ENCODE assay signal across 9 cellular contexts in genomic region chr19:18328340-18329034, GRCh38. TPM values are rescaled to one million over a fixed set of nuclear protein-coding genes. Genes with fewer than 3 reads are reported as not detected.
DNase-seq lines count a peak whose midpoint lies in the region; ATAC-seq, FAIRE-seq and TF ChIP-seq lines count a peak whose summit lies in the region.
"Had no signal": no experiment of that assay in that cellular context is flagged by ENCODE, and none has a peak within 500 bp of the region (broad histone marks: within the 10 kb centered on the region; RNA-seq: fewer than 3 reads in every experiment).

No MANE protein-coding gene starts in this region.

- peak overlapping the region; percentile 78 for H3K4me2 ChIP-seq in keratinocyte (ENCODE audit: control insufficient read depth, extremely low read depth, insufficient read depth, low read depth, low read length)

- no peaks in the 10 kb centered on the region for H3K36me3 ChIP-seq in keratinocyte (ENCODE audit: control insufficient read depth in 2 of 2, extremely low read depth in 1 of 2, insufficient read depth in 2 of 2, low read length in 2 of 2)

- peak overlapping the region; percentile 69 for H2AFZ ChIP-seq in keratinocyte (ENCODE audit: control insufficient read depth, low read length)

- peak; percentile 99 for FAIRE-seq in keratinocyte (lab: Jason Lieb, UNC)

- H3K4me1 ChIP-seq in keratinocyte (ENCODE audit: control insufficient read depth, extremely low read depth, insufficient read depth, low read length), result peaks cover 18% of the 10 kb centered on the region

- H3K79me2 ChIP-seq in keratinocyte (ENCODE audit: control insufficient read depth, insufficient read depth, low read length), result no peaks in the 10 kb centered on the region

- H3K27me3 ChIP-seq in keratinocyte (ENCODE audit: control insufficient read depth, extremely low read depth, insufficient read depth, low read length), result no peaks in the 10 kb centered on the region

- dilution Hi-C loops in keratinocyte (cut with MboI; ENCODE audit: extremely low pct_ligation_motif_present, low sequenced_read_pairs), result no loop called here

- peak overlapping the region; percentile 11 for H3K27ac ChIP-seq in keratinocyte (ENCODE audit: control insufficient read depth, insufficient read depth, low read length)

- no peaks in the 10 kb centered on the region for H3K9me1 ChIP-seq in keratinocyte (ENCODE audit: control insufficient read depth, extremely low read depth, insufficient read depth, low read length)

- peak; percentile 81 for ATAC-seq in GM18870 (IDR thresholded peaks at IDR 0.05; ENCODE audit: unreplicated experiment)
- peak; percentile 89 for ATAC-seq in HG03342 (IDR thresholded peaks at IDR 0.05; ENCODE audit: unreplicated experiment)

- peak overlapping the region; percentile 41 to 69 (median 48) for H3K4me3 ChIP-seq in keratinocyte (ENCODE audit: control insufficient read depth in 2 of 3, extremely low read depth in 1 of 3, insufficient read depth in 2 of 3, low read depth in 1 of 3, low read length in 3 of 3)

- TF ChIP-seq CTCF in keratinocyte (optimal IDR thresholded peaks at IDR 0.05 in 1 of 3, IDR thresholded peaks at IDR 0.05 in 1 of 3, conservative IDR thresholded peaks at IDR 0.05 in 1 of 3; ENCODE audit: extremely low read depth in 1 of 3, insufficient read depth in 2 of 3, low read length in 3 of 3), result peak; percentile 71 to 97 (median 81)

- H4K20me1 ChIP-seq in keratinocyte (ENCODE audit: control insufficient read depth, extremely low read depth, insufficient read depth, low read length), result no peaks in the 10 kb centered on the region

- H3K9ac ChIP-seq in keratinocyte (ENCODE audit: control insufficient read depth, extremely low read depth, insufficient read depth, low read length), result peak overlapping the region; percentile 17

- no peaks in the 10 kb centered on the region for H3K9me3 ChIP-seq in keratinocyte (ENCODE audit: control insufficient read depth, low read depth, low read length)

- DNase-seq in AG08395 (ENCODE audit: low spot score), result peak; percentile 100
- peak; percentile 91 for DNase-seq in NCI-H345 (lab: John Stamatoyannopoulos, UW)
- DNase-seq in activated CD4-positive, CD25-positive, alpha-beta regulatory T cell (lab: John Stamatoyannopoulos, UW), result peak; percentile 59 to 70 (median 65)
- peak; percentile 99 for DNase-seq in cerebellum (ENCODE audit: low spot score)
- DNase-seq in keratinocyte (ENCODE audit: low read depth, low spot score), result peak; percentile 73
- peak; percentile 90 for DNase-seq in stimulated activated CD4-positive, alpha-beta T cell treated with anti-CD3 and anti-CD28 coated beads, Interleukin-15, amount 100 ng/mL, for 24 hours

RNA-seq across cellular contexts. Expression of gene LSM4, which starts 5.6 kb away (rescaled TPM):
- total RNA-seq in cerebellum, result 55.1 TPM
- 150 to 170 TPM (median 162 TPM) in 3 replicates for polyA plus RNA-seq in keratinocyte
- polyA plus RNA-seq in keratinocyte (2011; ENCODE audit: low read depth), result 50.4 TPM
- polyA plus RNA-seq in keratinocyte (2011; cell fraction: cytosol; rRNA removed), result 74.7 and 141 TPM in 2 replicates
- polyA plus RNA-seq in keratinocyte (2011; cell fraction: nucleus; rRNA removed), result 41.7 and 45.2 TPM in 2 replicates
- 86.5 and 186 TPM in 2 replicates for polyA plus RNA-seq in keratinocyte (2012; ENCODE audit: low replicate concordance)
- polyA minus RNA-seq in keratinocyte, result 30.7 to 49.0 TPM (median 33.8 TPM) in 3 replicates
- polyA minus RNA-seq in keratinocyte (2011; cell fraction: cytosol; rRNA and poly(A)+ RNA removed), result 109 TPM
- polyA minus RNA-seq in keratinocyte (2011; cell fraction: nucleus; rRNA and poly(A)+ RNA removed), result 16.4 and 21.7 TPM in 2 replicates

RNA-seq across cellular contexts. Expression of gene PGPEP1, which starts 11.9 kb away (rescaled TPM):
- 13.4 TPM for total RNA-seq in cerebellum
- polyA plus RNA-seq in keratinocyte, result 4.8 to 5.8 TPM (median 5.6 TPM) in 3 replicates
- 1.3 TPM for polyA plus RNA-seq in keratinocyte (2011; ENCODE audit: low read depth)
- polyA plus RNA-seq in keratinocyte (2011; cell fraction: cytosol; rRNA removed), result 4.0 and 4.4 TPM in 2 replicates
- 9.2 and 10.9 TPM in 2 replicates for polyA plus RNA-seq in keratinocyte (2011; cell fraction: nucleus; rRNA removed)
- 4.5 and 4.8 TPM in 2 replicates for polyA plus RNA-seq in keratinocyte (2012; ENCODE audit: low replicate concordance)
- 8.9 to 13.1 TPM (median 11.7 TPM) in 3 replicates for polyA minus RNA-seq in keratinocyte
- 7.5 TPM for polyA minus RNA-seq in keratinocyte (2011; cell fraction: cytosol; rRNA and poly(A)+ RNA removed)
- polyA minus RNA-seq in keratinocyte (2011; cell fraction: nucleus; rRNA and poly(A)+ RNA removed), result 6.7 and 7.3 TPM in 2 replicates

RNA-seq across cellular contexts. Expression of gene JUND, which starts 47.1 kb away (rescaled TPM):
- total RNA-seq in cerebellum, result 60.1 TPM
- polyA plus RNA-seq in keratinocyte, result 17.2 to 36.7 TPM (median 20.7 TPM) in 3 replicates
- 36.2 TPM for polyA plus RNA-seq in keratinocyte (2011; ENCODE audit: low read depth)
- 13.4 and 56.6 TPM in 2 replicates for polyA plus RNA-seq in keratinocyte (2011; cell fraction: cytosol; rRNA removed)
- polyA plus RNA-seq in keratinocyte (2011; cell fraction: nucleus; rRNA removed), result 31.1 and 77.4 TPM in 2 replicates
- polyA plus RNA-seq in keratinocyte (2012; ENCODE audit: low replicate concordance), result 25.3 and 35.2 TPM in 2 replicates
- 8.8 to 21.5 TPM (median 11.9 TPM) in 3 replicates for polyA minus RNA-seq in keratinocyte
- polyA minus RNA-seq in keratinocyte (2011; cell fraction: cytosol; rRNA and poly(A)+ RNA removed), result 116 TPM
- polyA minus RNA-seq in keratinocyte (2011; cell fraction: nucleus; rRNA and poly(A)+ RNA removed), result 81.8 and 91.2 TPM in 2 replicates

RNA-seq across cellular contexts. Expression of gene IQCN, which starts 54.2 kb away (rescaled TPM):
- total RNA-seq in cerebellum, result 2.9 TPM
- polyA plus RNA-seq in keratinocyte, result 0.02 to 0.06 TPM in 2 of 3 replicates, not detected in the other
- polyA plus RNA-seq in keratinocyte (2011; ENCODE audit: low read depth), result not detected
- polyA plus RNA-seq in keratinocyte (2011; cell fraction: cytosol; rRNA removed), result not detected in 2 replicates
- 0.69 and 3.8 TPM in 2 replicates for polyA plus RNA-seq in keratinocyte (2011; cell fraction: nucleus; rRNA removed)
- polyA plus RNA-seq in keratinocyte (2012; ENCODE audit: low replicate concordance), result 0.02 and 0.34 TPM in 2 replicates
- polyA minus RNA-seq in keratinocyte, result 0.26 to 0.46 TPM in 2 of 3 replicates, not detected in the other
- polyA minus RNA-seq in keratinocyte (2011; cell fraction: cytosol; rRNA and poly(A)+ RNA removed), result not detected
- polyA minus RNA-seq in keratinocyte (2011; cell fraction: nucleus; rRNA and poly(A)+ RNA removed), result 0.84 and 2.8 TPM in 2 replicates

RNA-seq across cellular contexts. Expression of gene GDF15, which starts 57.5 kb away (rescaled TPM):
- 0.36 TPM for total RNA-seq in cerebellum
- polyA plus RNA-seq in keratinocyte, result 0.27 to 0.49 TPM (median 0.31 TPM) in 3 replicates
- polyA plus RNA-seq in keratinocyte (2011; ENCODE audit: low read depth), result 13.0 TPM
- 0.56 and 0.99 TPM in 2 replicates for polyA plus RNA-seq in keratinocyte (2011; cell fraction: cytosol; rRNA removed)
- 1.9 and 2.4 TPM in 2 replicates for polyA plus RNA-seq in keratinocyte (2011; cell fraction: nucleus; rRNA removed)
- polyA plus RNA-seq in keratinocyte (2012; ENCODE audit: low replicate concordance), result 0.39 and 61.8 TPM in 2 replicates
- 0.20 to 1.0 TPM in 2 of 3 replicates, not detected in the other for polyA minus RNA-seq in keratinocyte
- not detected for polyA minus RNA-seq in keratinocyte (2011; cell fraction: cytosol; rRNA and poly(A)+ RNA removed)
- 1.6 and 2.0 TPM in 2 replicates for polyA minus RNA-seq in keratinocyte (2011; cell fraction: nucleus; rRNA and poly(A)+ RNA removed)
- total RNA-seq: T-helper 2 cell treated with Interferon-gamma antibody and Interleukin-4, amounts not matched to agents 100 ng/mL and 5 ng/mL, for 36 hours had no signal

Comparison
In these comparisons a context has a peak if more than half of its experiments do, and no peak if none do; other contexts are left out.
1. Peak in every context shown above with its lines: DNase-seq, ATAC-seq, H3K4me3 ChIP-seq and H3K27ac ChIP-seq.